In genomic region chr6:165654144-165654543, GRCh38 we compare ENCODE assay signal across 35 cellular contexts.
"Had no signal": no experiment of that assay in that cellular context is flagged by ENCODE, and none has a peak within 500 bp of the region (broad histone marks: within the 10 kb centered on the region; RNA-seq: fewer than 3 reads in every experiment).

No MANE protein-coding gene starts in this region.

- H3K4me2 ChIP-seq: KMS-11 had no signal

- H3K9me3 ChIP-seq: MG63 had no signal

- H3K9ac ChIP-seq: KMS-11 had no signal

- H3K36me3 ChIP-seq: MG63 had no signal

- H3K27ac ChIP-seq: KMS-11 had no signal

- H3K4me3 ChIP-seq: MG63 had no signal

- H3K27me3 ChIP-seq: MG63 had no signal

- DNase-seq: Karpas-422, Kasumi-1, KBM-7, KG1, MG63, MM.1S, MV-4-11, NCI-H1048, NCI-H1092, NCI-H1092 treated with DMSO at 0.1 percent for 48 hours, NCI-H1105, NCI-H1105 treated with DMSO at 0.1 percent for 48 hours, NCI-H1417, NCI-H1417 treated with DMSO at 0.1 percent for 48 hours, NCI-H1436, NCI-H1436 treated with DMSO at 0.1 percent for 48 hours, NCI-H146, NCI-H1694, NCI-H1694 treated with DMSO at 0.1 percent for 48 hours, NCI-H187, NCI-H187 treated with DMSO at 0.1 percent for 48 hours, NCI-H1930, NCI-H2029, NCI-H2029 treated with DMSO at 0.1 percent for 48 hours, NCI-H2081, NCI-H2081 treated with DMSO at 0.1 percent for 48 hours, NCI-H2107, NCI-H2171, NCI-H2171 treated with DMSO at 0.1 percent for 48 hours, NCI-H2227 treated with DMSO at 0.1 percent for 48 hours, NCI-H226, NCI-H345, NCI-H446, NCI-H446 treated with DMSO at 0.1 percent for 48 hours had no signal
